Comparison of ENCODE assay signal across 11 cellular contexts in the genomic region with DNA sequence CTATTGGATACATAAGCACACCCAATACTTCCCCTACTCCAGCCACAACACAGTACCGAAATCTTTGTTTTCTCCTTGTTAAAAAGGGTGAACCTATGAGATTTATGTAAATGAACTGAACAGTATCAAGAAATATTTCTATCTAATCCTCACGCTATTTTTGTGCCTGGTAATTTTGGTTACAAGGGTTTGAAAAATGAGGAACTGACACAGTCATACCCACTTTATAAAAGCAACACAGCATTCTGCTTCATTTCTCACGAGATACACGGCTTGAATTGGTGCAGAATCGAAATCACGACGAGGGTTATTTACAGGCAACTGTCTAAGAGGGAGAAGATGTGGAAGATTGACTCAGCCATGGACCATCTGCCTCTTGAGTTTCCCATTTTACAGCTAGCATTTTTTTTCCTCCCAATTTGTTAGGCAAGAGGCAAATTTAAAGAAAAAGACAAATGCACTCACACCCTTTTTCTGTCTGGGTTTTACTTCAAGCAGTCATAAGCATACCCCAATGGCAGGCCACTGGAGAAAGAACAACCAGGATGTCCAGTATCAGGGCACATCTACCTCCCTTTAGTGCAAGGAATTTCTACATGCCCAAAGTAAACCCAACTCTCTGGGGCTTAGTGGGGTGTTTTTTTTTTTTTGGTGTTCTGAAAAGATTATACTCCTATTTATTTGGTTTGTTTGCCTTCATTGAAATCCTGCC.
DNase-seq lines count a peak whose midpoint lies in the region; ATAC-seq lines count a peak whose summit lies in the region.
"Had no signal": no experiment of that assay in that cellular context is flagged by ENCODE, and none has a peak within 500 bp of the region (broad histone marks: within the 10 kb centered on the region; RNA-seq: fewer than 3 reads in every experiment).

No MANE protein-coding gene starts in this region.

- POLR2A ChIA-PET in naive thymus-derived CD4-positive, alpha-beta T cell (lab: Charles Lee) = no interaction called here

- no peak overlapping the region for H3K27ac Mint-ChIP-seq in naive thymus-derived CD4-positive, alpha-beta T cell

- no peak overlapping the region for H3K4me3 ChIP-seq in naive thymus-derived CD4-positive, alpha-beta T cell (ENCODE audit: low read length)
- H3K4me3 ChIP-seq: spleen, testis had no signal

- H3K27ac ChIP-seq in naive thymus-derived CD4-positive, alpha-beta T cell (ENCODE audit: low read depth, low read length) = no peak overlapping the region
- H3K27ac ChIP-seq: spleen, testis had no signal

- no peaks in the 10 kb centered on the region for H3K9me3 ChIP-seq in naive thymus-derived CD4-positive, alpha-beta T cell (ENCODE audit: control insufficient read depth in 2 of 3, low read length in 3 of 3)
- H3K9me3 ChIP-seq: spleen, testis had no signal

- H3K27me3 Mint-ChIP-seq in naive thymus-derived CD4-positive, alpha-beta T cell = peaks cover 0 to 5% (median 0%) of the 10 kb centered on the region in 5 donors

- no peaks in the 10 kb centered on the region for H3K4me1 ChIP-seq in naive thymus-derived CD4-positive, alpha-beta T cell (ENCODE audit: control insufficient read depth in 2 of 2, insufficient read depth in 2 of 2, low read length in 2 of 2)
- H3K4me1 ChIP-seq: testis had no signal

- DNase-seq in naive thymus-derived CD4-positive, alpha-beta T cell = no peak
- no peak for DNase-seq in iPS-NIHi11 (ENCODE audit: low spot score)
- no peak for DNase-seq in G401 (ENCODE audit: low spot score)
- DNase-seq in activated naive CD4-positive, alpha-beta T cell treated with anti-CD3 and anti-CD28 coated beads, Interleukin-2, amount 50 U/mL, for 16 hours = no peak
- DNase-seq in AG08395 (ENCODE audit: low spot score) = no peak
- DNase-seq: activated naive CD4-positive, alpha-beta T cell; spleen; testis had no signal

- no peak overlapping the region for H3K4me3 Mint-ChIP-seq in naive thymus-derived CD4-positive, alpha-beta T cell

- no peaks in the 10 kb centered on the region for H3K27me3 ChIP-seq in naive thymus-derived CD4-positive, alpha-beta T cell (ENCODE audit: control insufficient read depth in 2 of 2, insufficient read depth in 2 of 2, low read length in 2 of 2)
- H3K27me3 ChIP-seq: testis had no signal

- ATAC-seq in GM18907 (IDR thresholded peaks at IDR 0.05; ENCODE audit: unreplicated experiment) (peak; percentile 93), HG02678 (IDR thresholded peaks at IDR 0.05; ENCODE audit: unreplicated experiment) (peak; percentile 86), HG03575 (IDR thresholded peaks at IDR 0.05; ENCODE audit: extremely low read depth, insufficient number of reproducible peaks, low FRiP score, unreplicated experiment) (peak; percentile 84)
- ATAC-seq in naive thymus-derived CD4-positive, alpha-beta T cell = peak; percentile 54

- CTCF ChIA-PET in naive thymus-derived CD4-positive, alpha-beta T cell (lab: Charles Lee) = no interaction called here

- no peaks in the 10 kb centered on the region for H3K36me3 Mint-ChIP-seq in naive thymus-derived CD4-positive, alpha-beta T cell

- no peaks in the 10 kb centered on the region for H3K4me1 Mint-ChIP-seq in naive thymus-derived CD4-positive, alpha-beta T cell

- intact Hi-C loops in naive thymus-derived CD4-positive, alpha-beta T cell (cut with micrococcal nuclease) = no loop called here

- in situ Hi-C loops in G401 (cut with HindIII; ENCODE audit: low sequenced_read_pairs) = no loop called here

- no peaks in the 10 kb centered on the region for H3K36me3 ChIP-seq in naive thymus-derived CD4-positive, alpha-beta T cell (ENCODE audit: control insufficient read depth in 2 of 3, insufficient read depth in 3 of 3, low read length in 3 of 3)
- H3K36me3 ChIP-seq: spleen had no signal

- H3K9me3 Mint-ChIP-seq in naive thymus-derived CD4-positive, alpha-beta T cell = peaks cover 0 to 10% (median 0%) of the 10 kb centered on the region in 11 donors
